27 cellular contexts compared by ENCODE assay signal in genomic region chr3:170858599-170858998, GRCh38.
"Had no signal": no experiment of that assay in that cellular context is flagged by ENCODE, and none has a peak within 500 bp of the region (broad histone marks: within the 10 kb centered on the region; RNA-seq: fewer than 3 reads in every experiment).

No MANE protein-coding gene starts in this region.

- H3K9me3 ChIP-seq: colonic mucosa, esophagus squamous epithelium, gastrocnemius medialis, heart right ventricle, left ventricle myocardium inferior, lower lobe of right lung, mucosa of descending colon had no signal

- H3K4me1 ChIP-seq: colonic mucosa, esophagus squamous epithelium, gastrocnemius medialis, heart right ventricle, left ventricle myocardium inferior, lower lobe of right lung had no signal

- H3K27me3 Mint-ChIP-seq: dendritic cell treated with granulocyte-macrophage colony-stimulating factor and Interleukin-4, amounts not matched to agents 40 ng/mL and 50 ng/mL, for 4 days had no signal

- H3K36me3 Mint-ChIP-seq: mesothelial cell of epicardium, naive B cell had no signal

- H3K27ac Mint-ChIP-seq: dendritic cell treated with granulocyte-macrophage colony-stimulating factor and Interleukin-4, amounts not matched to agents 40 ng/mL and 50 ng/mL, for 4 days; effector memory CD8-positive, alpha-beta T cell; endodermal cell; mesothelial cell of epicardium; naive B cell had no signal

- H3K27ac ChIP-seq: colonic mucosa, epithelial cell of prostate, esophagus squamous epithelium, gastrocnemius medialis, heart right ventricle, left ventricle myocardium inferior, lower lobe of right lung had no signal

- H3K4me1 Mint-ChIP-seq: endodermal cell, naive B cell had no signal

- H3K36me3 ChIP-seq: colonic mucosa, esophagus squamous epithelium, gastrocnemius medialis, heart right ventricle, left ventricle myocardium inferior, lower lobe of right lung had no signal

- ATAC-seq: effector memory CD8-positive, alpha-beta T cell; esophagus mucosa; gastrocnemius medialis; heart right ventricle; left cardiac atrium; lower lobe of right lung; mucosa of descending colon had no signal

- H3K9me3 Mint-ChIP-seq: dendritic cell treated with granulocyte-macrophage colony-stimulating factor and Interleukin-4, amounts not matched to agents 40 ng/mL and 50 ng/mL, for 4 days; effector memory CD8-positive, alpha-beta T cell; naive B cell had no signal

- H3K4me3 Mint-ChIP-seq: dendritic cell treated with granulocyte-macrophage colony-stimulating factor and Interleukin-4, amounts not matched to agents 40 ng/mL and 50 ng/mL, for 4 days; effector memory CD8-positive, alpha-beta T cell; endodermal cell; mesothelial cell of epicardium; naive B cell had no signal

- H3K27me3 ChIP-seq: colonic mucosa, esophagus squamous epithelium, gastrocnemius medialis, heart right ventricle had no signal

- DNase-seq: colonic mucosa; cortex of kidney; effector CD8-positive, alpha-beta T cell; effector memory CD8-positive, alpha-beta T cell; endodermal cell; erythroblast; esophagus squamous epithelium; foreskin fibroblast; foreskin melanocyte; gastrocnemius medialis; glutamatergic neuron; head of caudate nucleus; heart right ventricle; hippocampal formation; left cardiac atrium; left ventricle myocardium inferior; lower lobe of right lung; mesenchymal stem cell; mucosa of descending colon; naive B cell had no signal

- FAIRE-seq: endometrium, islet of Langerhans, keratinocyte had no signal

- H3K4me3 ChIP-seq: colonic mucosa, esophagus squamous epithelium, gastrocnemius medialis, heart right ventricle, left ventricle myocardium inferior, lower lobe of right lung, mucosa of descending colon had no signal
